ENCODE assay signal across 13 cellular contexts in the genomic region with DNA sequence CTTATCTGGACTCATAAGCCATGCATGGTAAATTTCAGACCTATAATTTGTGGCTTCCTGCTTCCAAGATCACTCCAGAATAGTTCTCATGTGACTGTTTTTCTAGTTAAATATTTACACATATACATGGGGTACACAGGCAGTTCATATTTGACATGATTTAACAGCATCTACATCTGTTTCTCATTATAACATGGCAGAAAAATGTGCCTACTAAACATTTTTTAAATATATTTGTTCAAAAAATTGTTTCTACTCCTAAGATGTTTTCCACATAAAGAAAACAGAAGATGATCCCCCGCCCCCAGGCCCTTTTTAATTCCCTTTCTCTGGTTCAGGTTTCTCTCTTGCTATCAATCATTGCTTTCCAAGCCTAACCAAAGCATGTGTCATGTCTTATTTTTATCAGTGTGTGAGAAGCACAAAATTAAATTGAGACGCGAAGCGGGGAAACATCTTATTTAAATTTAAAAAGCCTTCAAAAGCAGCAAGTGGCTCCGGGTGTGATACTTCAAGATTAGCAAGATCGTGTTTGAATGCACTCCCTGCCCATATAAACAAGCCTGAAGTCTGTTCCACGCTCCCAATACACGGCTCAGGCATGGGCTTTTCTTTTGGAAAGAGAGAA. TPM values are rescaled to one million over a fixed set of nuclear protein-coding genes. Genes with fewer than 3 reads are reported as not detected.
DNase-seq lines count a peak whose midpoint lies in the region; ATAC-seq and TF ChIP-seq lines count a peak whose summit lies in the region.
"Had no signal": no experiment of that assay in that cellular context is flagged by ENCODE, and none has a peak within 500 bp of the region (broad histone marks: within the 10 kb centered on the region; RNA-seq: fewer than 3 reads in every experiment).

No MANE protein-coding gene starts in this region.

- no peaks in the 10 kb centered on the region for H3K9me3 ChIP-seq in breast epithelium
- no peaks in the 10 kb centered on the region for H3K9me3 ChIP-seq in mammary epithelial cell (replicated peaks; ENCODE audit: insufficient read depth, low read length)
- H3K9me3 ChIP-seq: BLaER1 had no signal

- no peak overlapping the region for H2AFZ ChIP-seq in mammary epithelial cell (ENCODE audit: low read depth, low read length)

- no peak for TF ChIP-seq POLR2A in breast epithelium (IDR thresholded peaks at IDR 0.05)

- H3K4me2 ChIP-seq in mammary epithelial cell (ENCODE audit: insufficient read depth, low read depth, low read length) = no peak overlapping the region
- H3K4me2 ChIP-seq: BLaER1 had no signal

- no peak for ATAC-seq in activated CD4-positive, alpha-beta T cell treated with anti-CD3 and anti-CD28 coated beads for 36 hours
- ATAC-seq: natural killer cell had no signal

- BruUV-seq in mammary epithelial cell (replicated peaks; lab: Mats Ljungman, UMichigan) = no TSS peak

- H3K36me3 ChIP-seq in breast epithelium (no peaks in the 10 kb centered on the region), mammary epithelial cell (ENCODE audit: insufficient read depth, low read length) (no peaks in the 10 kb centered on the region)
- H3K36me3 ChIP-seq: BLaER1 had no signal

- peaks cover 2% of the 10 kb centered on the region for H3K27me3 Mint-ChIP-seq in activated CD4-positive, alpha-beta T cell treated with anti-CD3 and anti-CD28 coated beads for 36 hours
- H3K27me3 Mint-ChIP-seq: activated T-cell treated with anti-CD3 and anti-CD28 coated beads, Interleukin-2, amount 50 U/mL, for 24 hours had no signal

- 62% methylated on average over 8 of the region's 8 CpGs for WGBS in mammary epithelial cell (ENCODE audit: low coverage, missing lambda C conversion rate)

- peaks cover 7% of the 10 kb centered on the region for H3K4me1 Mint-ChIP-seq in activated CD4-positive, alpha-beta T cell treated with anti-CD3 and anti-CD28 coated beads for 36 hours
- H3K4me1 Mint-ChIP-seq: natural killer cell had no signal

- CTCF ChIA-PET in mammary epithelial cell (lab: Charles Lee; ENCODE audit: low non-redundant PET) = no interaction called here
- CTCF ChIA-PET in activated CD4-positive, alpha-beta T cell treated with anti-CD3 and anti-CD28 coated beads for 36 hours (lab: Charles Lee) = interaction anchor here (0.6 kb wide), 1 partner anchor 355 kb away, joined by 3 read pairs; no protein-coding TSS in a partner anchor

- TF ChIP-seq CTCF in breast epithelium (IDR thresholded peaks at IDR 0.05) = no peak
- no peak for TF ChIP-seq CTCF in mammary epithelial cell (conservative IDR thresholded peaks at IDR 0.05 in 1 of 2, IDR thresholded peaks at IDR 0.05 in 1 of 2; ENCODE audit: extremely low read depth in 1 of 2, insufficient read depth in 1 of 2, low read depth in 1 of 2, low read length in 2 of 2)
- TF ChIP-seq CTCF in fibroblast of the aortic adventitia (IDR thresholded peaks at IDR 0.05; ENCODE audit: insufficient read depth, low read length) = no peak

- intact Hi-C loops in breast epithelium (cut with DNase I; ENCODE audit: low total_unique reads) = no loop called here
- intact Hi-C loops in mammary epithelial cell (cut with micrococcal nuclease) = no loop called here
- intact Hi-C loops in activated CD4-positive, alpha-beta T cell treated with anti-CD3 and anti-CD28 coated beads for 36 hours (cut with DNase I, micrococcal nuclease) = no loop called here

- H3K4me1 ChIP-seq in breast epithelium (no peaks in the 10 kb centered on the region), mammary epithelial cell (ENCODE audit: insufficient read depth, low read length) (no peaks in the 10 kb centered on the region)
- H3K4me1 ChIP-seq: BLaER1 had no signal

- POLR2A ChIA-PET in activated CD4-positive, alpha-beta T cell treated with anti-CD3 and anti-CD28 coated beads for 36 hours (lab: Charles Lee) = no interaction called here

- no peak overlapping the region for H3K4me3 Mint-ChIP-seq in activated CD4-positive, alpha-beta T cell treated with anti-CD3 and anti-CD28 coated beads for 36 hours
- H3K4me3 Mint-ChIP-seq: activated T-cell treated with anti-CD3 and anti-CD28 coated beads, Interleukin-2, amount 50 U/mL, for 24 hours; natural killer cell had no signal

- no peak overlapping the region for H3K27ac ChIP-seq in breast epithelium
- H3K27ac ChIP-seq in mammary epithelial cell (ENCODE audit: insufficient read depth, low read depth, low read length) = no peak overlapping the region
- H3K27ac ChIP-seq: BLaER1, epithelial cell of prostate had no signal

- H3K27ac Mint-ChIP-seq in activated CD4-positive, alpha-beta T cell treated with anti-CD3 and anti-CD28 coated beads for 36 hours = no peak overlapping the region
- H3K27ac Mint-ChIP-seq: activated T-cell treated with anti-CD3 and anti-CD28 coated beads, Interleukin-2, amount 50 U/mL, for 24 hours; natural killer cell had no signal

- dilution Hi-C loops in mammary epithelial cell (cut with HindIII; ENCODE audit: low sequenced_read_pairs) = no loop called here

- no peak overlapping the region for H3K9ac ChIP-seq in mammary epithelial cell (ENCODE audit: insufficient read depth, low read length)
- H3K9ac ChIP-seq: BLaER1 had no signal

- no peaks in the 10 kb centered on the region for H4K20me1 ChIP-seq in mammary epithelial cell (ENCODE audit: insufficient read depth, low read length)
- H4K20me1 ChIP-seq: BLaER1 had no signal

- H3K79me2 ChIP-seq in mammary epithelial cell (ENCODE audit: insufficient read depth, low read length) = no peaks in the 10 kb centered on the region

- in situ Hi-C loops in mammary epithelial cell (cut with MboI; ENCODE audit: low sequenced_read_pairs in 2 of 2) = no loop called here

- no peaks in the 10 kb centered on the region for H3K9me3 Mint-ChIP-seq in activated CD4-positive, alpha-beta T cell treated with anti-CD3 and anti-CD28 coated beads for 36 hours (ENCODE audit: low read depth)
- H3K9me3 Mint-ChIP-seq: activated T-cell treated with anti-CD3 and anti-CD28 coated beads, Interleukin-2, amount 50 U/mL, for 24 hours; natural killer cell had no signal

- no peaks in the 10 kb centered on the region for H3K36me3 Mint-ChIP-seq in activated CD4-positive, alpha-beta T cell treated with anti-CD3 and anti-CD28 coated beads for 36 hours (ENCODE audit: low read depth)
- H3K36me3 Mint-ChIP-seq: natural killer cell had no signal

- DNase-seq in breast epithelium (ENCODE audit: low spot score in 2 of 2) (no peak), mammary epithelial cell (no peak), NCI-H2081 (lab: John Stamatoyannopoulos, UW) (peak; percentile 43 to 80), fibroblast of the aortic adventitia (ENCODE audit: low read depth) (peak; percentile 72), germinal center (ENCODE audit: low spot score) (no peak), dermis blood vessel endothelial cell (no peak), NCI-H1048 (lab: John Stamatoyannopoulos, UW) (no peak)
- DNase-seq in activated CD4-positive, alpha-beta T cell treated with anti-CD3 and anti-CD28 coated beads for 36 hours = no peak
- DNase-seq: activated T-cell treated with anti-CD3 and anti-CD28 coated beads, Interleukin-2, amount 50 U/mL, for 24 hours; natural killer cell had no signal

- no peaks in the 10 kb centered on the region for H3K27me3 ChIP-seq in breast epithelium
- H3K27me3 ChIP-seq in mammary epithelial cell (ENCODE audit: insufficient read depth, low read length) = peaks cover 2% of the 10 kb centered on the region
- H3K27me3 ChIP-seq: BLaER1 had no signal

- peak overlapping the region in 2 of 3 donors; percentile 3 to 4 for H3K4me3 ChIP-seq in breast epithelium
- H3K4me3 ChIP-seq in mammary epithelial cell (replicated peaks in 1 of 3; ENCODE audit: insufficient read depth in 1 of 3, low read depth in 2 of 3, low read length in 3 of 3) = no peak overlapping the region
- no peak overlapping the region for H3K4me3 ChIP-seq in fibroblast of the aortic adventitia (ENCODE audit: low read depth, low read length)
- H3K4me3 ChIP-seq: BLaER1 had no signal

RNA-seq across cellular contexts. Expression of a gene that starts 37.3 kb away (rescaled TPM):
- 1 to 10 TPM; 3.7 to 6.7 (median 5.6) TPM for total RNA-seq in breast epithelium
- total RNA-seq in mammary epithelial cell = under 1 TPM in 1 of 2 donors, not detected in 1; under 0.01 TPM
- not detected for polyA plus RNA-seq in mammary epithelial cell
- not detected for polyA minus RNA-seq in mammary epithelial cell
- total RNA-seq in fibroblast of the aortic adventitia (ENCODE audit: low replicate concordance) = 0.54 and 1.3 TPM in 2 replicates
- total RNA-seq in activated CD4-positive, alpha-beta T cell treated with anti-CD3 and anti-CD28 coated beads for 36 hours = 10 to 100 TPM; 10.9 to 11.6 TPM
- total RNA-seq in dermis blood vessel endothelial cell = 2.2 and 2.3 TPM in 2 replicates
- total RNA-seq: HT1080 had no signal

Comparison
In these comparisons a context has a peak if more than half of its experiments do, and no peak if none do; other contexts are left out.
1. H3K4me3 ChIP-seq: peak in breast epithelium (2 of 3); none in mammary epithelial cell (0 of 3) and fibroblast of the aortic adventitia (single experiment).
2. DNase-seq: peak in NCI-H2081 (2 of 2) and fibroblast of the aortic adventitia (single experiment); none in breast epithelium (0 of 2), mammary epithelial cell (single experiment), germinal center (single experiment), activated CD4-positive, alpha-beta T cell treated with anti-CD3 and anti-CD28 coated beads for 36 hours (single experiment), dermis blood vessel endothelial cell (single experiment) and NCI-H1048 (single experiment).